ENCODE assay signal across 14 cellular contexts in genomic region chr2:241563571-241563980, GRCh38.
"Had no signal": no experiment of that assay in that cellular context is flagged by ENCODE, and none has a peak within 500 bp of the region (broad histone marks: within the 10 kb centered on the region; RNA-seq: fewer than 3 reads in every experiment).

No MANE protein-coding gene starts in this region.

- H3K36me3 ChIP-seq: neutrophil had no signal

- DNase-seq: activated CD4-positive, alpha-beta memory T cell treated with anti-CD3 and anti-CD28 coated beads, Interleukin-2, amount 10 ng/mL, durations not matched to agents 7 days and 5 days; activated CD4-positive, alpha-beta T cell treated with anti-CD3 and anti-CD28 coated beads for 36 hours; activated naive CD4-positive, alpha-beta T cell treated with anti-CD3 and anti-CD28 coated beads, Interleukin-2, amount 10 ng/mL, durations not matched to agents 7 days and 5 days; caudate nucleus; effector CD8-positive, alpha-beta T cell; stimulated activated CD4-positive, alpha-beta T cell treated with anti-CD3 and anti-CD28 coated beads, Interleukin-15, amount 100 ng/mL, for 24 hours; stimulated activated CD4-positive, alpha-beta T cell treated with anti-CD3 and anti-CD28 coated beads, Interleukin-4, amount 100 ng/mL, for 24 hours; stimulated activated naive CD8-positive, alpha-beta T cell treated with anti-CD3 and anti-CD28 coated beads, Interleukin-15, amount 100 ng/mL, for 72 hours; T1000 had no signal

- H3K4me3 ChIP-seq: coronary artery, gastroesophageal sphincter, tibial artery had no signal

- H3K27ac ChIP-seq: coronary artery, epithelial cell of prostate, neutrophil, tibial artery had no signal

- H3K9me3 ChIP-seq: gastroesophageal sphincter, neutrophil, tibial artery had no signal

- ATAC-seq: activated CD4-positive, alpha-beta T cell treated with anti-CD3 and anti-CD28 coated beads for 36 hours; stimulated activated naive CD8-positive, alpha-beta T cell treated with anti-CD3 and anti-CD28 coated beads, Interleukin-15, amount 100 ng/mL, for 72 hours had no signal
